ENCODE assay signal across 8 cellular contexts in genomic region chr4:148441986-148442829, GRCh38. TPM values are rescaled to one million over a fixed set of nuclear protein-coding genes. Genes with fewer than 3 reads are reported as not detected.
DNase-seq lines count a peak whose midpoint lies in the region; TF ChIP-seq lines count a peak whose summit lies in the region.

TSS of gene NR3C2 (minus strand) at chr4:148442414.

- peak; percentile 89 for DNase-seq in GM06990 (ENCODE audit: extremely low read depth, insufficient read length)
- DNase-seq in HFFc6 = peak; percentile 98
- DNase-seq in NB4 (ENCODE audit: low read depth) = peak; percentile 89
- DNase-seq in SKM-1 (lab: John Stamatoyannopoulos, UW; ENCODE audit: unreplicated experiment) = peak; percentile 95
- DNase-seq in activated naive CD8-positive, alpha-beta T cell treated with anti-CD3 and anti-CD28 coated beads for 36 hours = peak; percentile 95
- DNase-seq in glomerular visceral epithelial cell (ENCODE audit: extremely low spot score) = peak; percentile 99
- DNase-seq in occipital lobe (lab: John Stamatoyannopoulos, UW) = peak; percentile 98

- H3K9me3 Mint-ChIP-seq in HFFc6 = no peaks in the 10 kb centered on the region
- no peaks in the 10 kb centered on the region for H3K9me3 Mint-ChIP-seq in activated naive CD8-positive, alpha-beta T cell treated with anti-CD3 and anti-CD28 coated beads for 36 hours

- peak within 1 kb of the TSS; percentile 92 for H3K4me3 Mint-ChIP-seq in HFFc6
- H3K4me3 Mint-ChIP-seq in activated naive CD8-positive, alpha-beta T cell treated with anti-CD3 and anti-CD28 coated beads for 36 hours = peak within 1 kb of the TSS; percentile 98

- H3K4me1 Mint-ChIP-seq in HFFc6 (ENCODE audit: low read depth) = peaks cover 11% of the 10 kb centered on the region
- H3K4me1 Mint-ChIP-seq in activated naive CD8-positive, alpha-beta T cell treated with anti-CD3 and anti-CD28 coated beads for 36 hours = peaks cover 46% of the 10 kb centered on the region

- H3K27me3 ChIP-seq in GM06990 (replicated peaks; ENCODE audit: control insufficient read depth, insufficient read depth, low read length) = no peaks in the 10 kb centered on the region; the same call in none of the 2 replicates

- H3K27ac Mint-ChIP-seq in HFFc6 = peak within 1 kb of the TSS; percentile 13; the same call in 1 of the 2 replicates
- H3K27ac Mint-ChIP-seq in activated naive CD8-positive, alpha-beta T cell treated with anti-CD3 and anti-CD28 coated beads for 36 hours = peak within 1 kb of the TSS; percentile 91

- no peak for TF ChIP-seq CTCF in GM06990 (IDR thresholded peaks at IDR 0.05; ENCODE audit: insufficient read depth, low read length, poor library complexity, severe bottlenecking)
- TF ChIP-seq CTCF in HFFc6 (IDR thresholded peaks at IDR 0.05) = no peak
- no peak for TF ChIP-seq CTCF in NB4 (IDR thresholded peaks at IDR 0.05; ENCODE audit: low read depth, low read length)

- H3K36me3 ChIP-seq in GM06990 (ENCODE audit: control insufficient read depth, insufficient read depth, low read length) = no peaks in the 10 kb centered on the region

- H3K36me3 Mint-ChIP-seq in HFFc6 (ENCODE audit: low read depth) = no peaks in the 10 kb centered on the region
- H3K36me3 Mint-ChIP-seq in activated naive CD8-positive, alpha-beta T cell treated with anti-CD3 and anti-CD28 coated beads for 36 hours = no peaks in the 10 kb centered on the region

- peak; percentile 55 for TF ChIP-seq POLR2A in NB4 (IDR thresholded peaks at IDR 0.05; ENCODE audit: extremely low read depth, insufficient read length)

- H3K4me3 ChIP-seq in GM06990 (replicated peaks; ENCODE audit: low read depth, low read length) (peak within 1 kb of the TSS; percentile 84), NB4 (ENCODE audit: low read depth, low read length) (peak within 1 kb of the TSS; percentile 56)

- H3K27me3 Mint-ChIP-seq in HFFc6 (ENCODE audit: insufficient read depth) = peaks cover 24% of the 10 kb centered on the region
- no peaks in the 10 kb centered on the region for H3K27me3 Mint-ChIP-seq in activated naive CD8-positive, alpha-beta T cell treated with anti-CD3 and anti-CD28 coated beads for 36 hours

- peak within 1 kb of the TSS; percentile 91 for H3K27ac ChIP-seq in temporal lobe (ENCODE audit: low read depth, low read length)

RNA-seq across cellular contexts. Expression of gene NR3C2, which starts in this region (rescaled TPM):
- total RNA-seq in HFFc6 (2021; fragmentation: NEBNext Ultra II Directional; extraction: Animal tissue kit (Norgen Biotek cat#: 25700)) = under 1 TPM; 0.07 to 0.26 (median 0.11) TPM
- total RNA-seq in activated naive CD8-positive, alpha-beta T cell treated with anti-CD3 and anti-CD28 coated beads for 36 hours = 1 to 10 TPM; 4.8 to 6.2 TPM
- total RNA-seq in occipital lobe = 10.9 TPM
- total RNA-seq in temporal lobe = 5.2 TPM

Comparison
In these comparisons a context has a peak if more than half of its experiments do, and no peak if none do; other contexts are left out.
1. Peak in every context shown above with its lines: DNase-seq, H3K4me3 ChIP-seq and H3K27ac ChIP-seq.
2. Peak in DNase-seq in HFFc6; RNA of the gene not detected or under 1 TPM.